ENCODE assay signal across 24 cellular contexts in genomic region chr4:58669783-58670182, GRCh38.
"Had no signal": no experiment of that assay in that cellular context is flagged by ENCODE, and none has a peak within 500 bp of the region (broad histone marks: within the 10 kb centered on the region; RNA-seq: fewer than 3 reads in every experiment).

No MANE protein-coding gene starts in this region.

- H3K9ac ChIP-seq: SK-N-SH had no signal

- H3K4me2 ChIP-seq: SK-N-SH had no signal

- H3K36me3 ChIP-seq: adrenal gland, WERI-Rb-1 had no signal

- H3K9me2 ChIP-seq: SK-N-SH had no signal

- H3K27me3 ChIP-seq: adrenal gland had no signal

- DNase-seq: activated CD4-positive, alpha-beta T cell treated with anti-CD3 and anti-CD28 coated beads for 36 hours; activated CD8-positive, alpha-beta memory T cell treated with anti-CD3 and anti-CD28 coated beads, Interleukin-2, amount 50 U/mL, for 4 hours; activated CD8-positive, alpha-beta T cell treated with anti-CD3 and anti-CD28 coated beads for 36 hours; activated gamma-delta T cell treated with Interleukin-2 at 50 U/mL for 16 hours; activated naive CD4-positive, alpha-beta T cell treated with anti-CD3 and anti-CD28 coated beads, Interleukin-2, amount 10 ng/mL, durations not matched to agents 7 days and 5 days; activated naive CD8-positive, alpha-beta T cell treated with anti-CD3 and anti-CD28 coated beads, Interleukin-2, amount 10 ng/mL, durations not matched to agents 7 days and 5 days; activated T-cell treated with anti-CD3 and anti-CD28 coated beads, Interleukin-2, amount 50 U/mL, for 72 hours; adrenal gland; anterior cingulate cortex; cerebellar nuclear complex; KBM-7; NCI-H1105 treated with DMSO at 0.1 percent for 48 hours; NCI-H1436 treated with DMSO at 0.1 percent for 48 hours; NCI-H187; NCI-H2081; NCI-H446; NCI-H524; RPMI8226; SK-N-SH; T-helper 17 cell; T-helper 9 cell; WERI-Rb-1 had no signal

- ATAC-seq: activated CD4-positive, alpha-beta T cell treated with anti-CD3 and anti-CD28 coated beads for 36 hours; activated CD8-positive, alpha-beta T cell treated with anti-CD3 and anti-CD28 coated beads for 36 hours; activated T-cell treated with anti-CD3 and anti-CD28 coated beads, Interleukin-2, amount 50 U/mL, for 72 hours; Panc1; Right ventricle myocardium inferior; T-helper 17 cell had no signal

- H3K4me3 ChIP-seq: adrenal gland had no signal

- H3K9me3 ChIP-seq: adrenal gland had no signal

- H3K27ac ChIP-seq: adrenal gland, WERI-Rb-1 had no signal

- H3K4me1 ChIP-seq: adrenal gland had no signal
